Comparison of ENCODE assay signal across 8 cellular contexts in the genomic region with DNA sequence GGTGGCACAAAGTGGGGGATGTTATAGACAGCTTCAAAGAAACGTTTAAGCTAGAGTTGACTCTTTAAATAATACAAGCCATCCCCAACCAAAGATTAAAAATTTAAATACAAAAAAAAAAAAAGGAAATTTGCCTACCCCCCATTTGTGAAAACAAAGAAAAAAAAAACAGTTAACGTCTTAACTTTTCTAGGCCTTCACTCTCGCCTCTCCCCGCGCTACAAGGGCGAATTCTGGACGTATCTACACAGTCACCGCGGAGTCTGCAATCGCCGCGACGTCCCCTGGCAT. TPM values are rescaled to one million over a fixed set of nuclear protein-coding genes. Genes with fewer than 3 reads are reported as not detected.
DNase-seq lines count a peak whose midpoint lies in the region; ATAC-seq and TF ChIP-seq lines count a peak whose summit lies in the region.

No MANE protein-coding gene starts in this region.

- ATAC-seq in HG03520 (IDR thresholded peaks at IDR 0.05; ENCODE audit: unreplicated experiment): no peak

- H3K9me2 ChIP-seq in SK-N-SH: no peaks in the 10 kb centered on the region

- H3K4me2 ChIP-seq in SK-N-SH: peak overlapping the region; percentile 69

- peak in 1 of 5 donors; percentile 10 for DNase-seq in CD8-positive, alpha-beta memory T cell
- no peak for DNase-seq in SK-N-SH
- no peak for DNase-seq in fibroblast of mammary gland (ENCODE audit: low read depth)
- no peak for DNase-seq in osteocyte (ENCODE audit: extremely low spot score, unreplicated experiment)
- DNase-seq in NCI-H82 treated with DMSO at 0.1 percent for 48 hours (lab: John Stamatoyannopoulos, UW; ENCODE audit: unreplicated experiment): no peak
- no peak for DNase-seq in NCI-H1092 (lab: John Stamatoyannopoulos, UW)
- DNase-seq in NCI-H187 (lab: John Stamatoyannopoulos, UW): no peak

- peak overlapping the region; percentile 64 for H3K27ac ChIP-seq in CD8-positive, alpha-beta memory T cell (ENCODE audit: low read depth, low read length)
- H3K27ac ChIP-seq in SK-N-SH (ENCODE audit: low read depth in 2 of 2, low read length in 1 of 2): peak overlapping the region; percentile 66 to 86

- H3K27me3 Mint-ChIP-seq in CD8-positive, alpha-beta memory T cell: peaks cover 0 to 4% of the 10 kb centered on the region in 2 donors
- H3K27me3 Mint-ChIP-seq in osteocyte (ENCODE audit: unreplicated experiment): no peaks in the 10 kb centered on the region

- TF ChIP-seq EP300 in SK-N-SH (IDR thresholded peaks at IDR 0.05; ENCODE audit: borderline replicate concordance in 1 of 2, low read depth in 1 of 2, low read length in 1 of 2): no peak

- H3K36me3 ChIP-seq in CD8-positive, alpha-beta memory T cell (ENCODE audit: insufficient read depth, low read length): no peaks in the 10 kb centered on the region
- H3K36me3 ChIP-seq in SK-N-SH (replicated peaks in 1 of 2; ENCODE audit: control insufficient read depth in 1 of 2, insufficient read depth in 2 of 2, low read length in 1 of 2): peaks cover 0 to 10% of the 10 kb centered on the region in 2 experiments

- no peaks in the 10 kb centered on the region for H3K9me3 Mint-ChIP-seq in CD8-positive, alpha-beta memory T cell
- H3K9me3 Mint-ChIP-seq in osteocyte (ENCODE audit: unreplicated experiment): no peaks in the 10 kb centered on the region

- 39% methylated on average over 13 of the region's 13 CpGs for WGBS in SK-N-SH (ENCODE audit: low lambda C conversion rate)

- peaks cover 0 to 9% (median 3%) of the 10 kb centered on the region in 3 donors for H3K36me3 Mint-ChIP-seq in CD8-positive, alpha-beta memory T cell
- H3K36me3 Mint-ChIP-seq in osteocyte (ENCODE audit: unreplicated experiment): no peaks in the 10 kb centered on the region

- H3K4me3 ChIP-seq in CD8-positive, alpha-beta memory T cell (ENCODE audit: low read length): peak overlapping the region; percentile 67
- H3K4me3 ChIP-seq in SK-N-SH (ENCODE audit: low read depth in 2 of 2, low read length in 1 of 2): peak overlapping the region; percentile 48 to 55
- H3K4me3 ChIP-seq in fibroblast of mammary gland (ENCODE audit: control insufficient read depth, low read depth, low read length): peak overlapping the region; percentile 58

- peaks cover 34% of the 10 kb centered on the region for H4K20me1 ChIP-seq in SK-N-SH (ENCODE audit: insufficient read depth)

- CTCF ChIA-PET in CD8-positive, alpha-beta memory T cell (lab: Charles Lee): no interaction called here
- CTCF ChIA-PET in SK-N-SH (lab: Yijun Ruan, JAX): interaction anchor here (1.3 kb wide), 2 partner anchors 20 to 390 kb away, joined by 7 read pairs; no protein-coding TSS in a partner anchor

- peak overlapping the region; percentile 87 to 96 (median 89) for H3K4me3 Mint-ChIP-seq in CD8-positive, alpha-beta memory T cell
- peak overlapping the region; percentile 79 for H3K4me3 Mint-ChIP-seq in osteocyte (ENCODE audit: unreplicated experiment)

- H3F3A ChIP-seq in SK-N-SH (replicated peaks; ENCODE audit: insufficient read depth): peaks cover 11% of the 10 kb centered on the region

- H2AFZ ChIP-seq in SK-N-SH (ENCODE audit: low read depth): peak overlapping the region; percentile 91

- peaks cover 29 to 42% (median 38%) of the 10 kb centered on the region in 3 donors for H3K4me1 Mint-ChIP-seq in CD8-positive, alpha-beta memory T cell
- peaks cover 51% of the 10 kb centered on the region for H3K4me1 Mint-ChIP-seq in osteocyte (ENCODE audit: unreplicated experiment)

- POLR2A ChIA-PET in CD8-positive, alpha-beta memory T cell (lab: Charles Lee): interaction anchor here (0.6 to 1.2 kb wide), 4 partner anchors 13 to 1059 kb away, joined by 3 to 5 read pairs (median 4); no protein-coding TSS in a partner anchor
- POLR2A ChIA-PET in SK-N-SH (lab: Yijun Ruan, JAX): no interaction called here

- peak overlapping the region; percentile 85; the same call in 1 of the 2 replicates for H3K9ac ChIP-seq in SK-N-SH

- no peaks in the 10 kb centered on the region for H3K9me3 ChIP-seq in CD8-positive, alpha-beta memory T cell (ENCODE audit: low read length)
- no peaks in the 10 kb centered on the region for H3K9me3 ChIP-seq in SK-N-SH

- no peak for TF ChIP-seq CTCF in SK-N-SH (IDR thresholded peaks at IDR 0.05)
- no peak for TF ChIP-seq CTCF in fibroblast of mammary gland (conservative IDR thresholded peaks at IDR 0.05; ENCODE audit: control insufficient read depth, insufficient read depth, low read depth, low read length)
- TF ChIP-seq CTCF in osteocyte (IDR thresholded peaks at IDR 0.05): no peak

- H3K79me2 ChIP-seq in SK-N-SH (ENCODE audit: insufficient read depth): peaks cover 41% of the 10 kb centered on the region

- H3K27me3 ChIP-seq in CD8-positive, alpha-beta memory T cell (ENCODE audit: insufficient read depth, low read length, poor library complexity, severe bottlenecking): no peaks in the 10 kb centered on the region
- no peaks in the 10 kb centered on the region for H3K27me3 ChIP-seq in SK-N-SH (ENCODE audit: insufficient read depth)

- peaks cover 29% of the 10 kb centered on the region for H3K4me1 ChIP-seq in CD8-positive, alpha-beta memory T cell (ENCODE audit: insufficient read depth, low read length)
- peaks cover 14 to 15% of the 10 kb centered on the region in 2 experiments; a peak in 3 of 4 replicates for H3K4me1 ChIP-seq in SK-N-SH (ENCODE audit: control insufficient read depth in 1 of 2, insufficient read depth in 2 of 2, low read depth in 1 of 2, low read length in 1 of 2)

- H3K27ac Mint-ChIP-seq in CD8-positive, alpha-beta memory T cell: peak overlapping the region in 6 of 8 donors; percentile 14 to 92 (median 83)
- peak overlapping the region; percentile 80 for H3K27ac Mint-ChIP-seq in osteocyte (ENCODE audit: unreplicated experiment)

- TF ChIP-seq RAD21 in SK-N-SH (IDR thresholded peaks at IDR 0.05; ENCODE audit: low read length): no peak

TF ChIP-seq in SK-N-SH, 30 proteins besides CTCF, POLR2A, EP300 and RAD21:
- TF ChIP-seq TEAD4 (IDR thresholded peaks at IDR 0.05; ENCODE audit: borderline replicate concordance, insufficient read depth) (no peak), MEF2A (IDR thresholded peaks at IDR 0.05; ENCODE audit: borderline replicate concordance, low read depth) (no peak), GATA2 (CRISPR knock-in tag; IDR thresholded peaks at IDR 0.05) (no peak), MXI1 (IDR thresholded peaks at IDR 0.05; ENCODE audit: low read depth, low read length) (no peak), FOXJ3 (CRISPR knock-in tag; IDR thresholded peaks at IDR 0.05) (no peak), JUND (IDR thresholded peaks at IDR 0.05) (no peak)
- TF ChIP-seq, protein P1, sequence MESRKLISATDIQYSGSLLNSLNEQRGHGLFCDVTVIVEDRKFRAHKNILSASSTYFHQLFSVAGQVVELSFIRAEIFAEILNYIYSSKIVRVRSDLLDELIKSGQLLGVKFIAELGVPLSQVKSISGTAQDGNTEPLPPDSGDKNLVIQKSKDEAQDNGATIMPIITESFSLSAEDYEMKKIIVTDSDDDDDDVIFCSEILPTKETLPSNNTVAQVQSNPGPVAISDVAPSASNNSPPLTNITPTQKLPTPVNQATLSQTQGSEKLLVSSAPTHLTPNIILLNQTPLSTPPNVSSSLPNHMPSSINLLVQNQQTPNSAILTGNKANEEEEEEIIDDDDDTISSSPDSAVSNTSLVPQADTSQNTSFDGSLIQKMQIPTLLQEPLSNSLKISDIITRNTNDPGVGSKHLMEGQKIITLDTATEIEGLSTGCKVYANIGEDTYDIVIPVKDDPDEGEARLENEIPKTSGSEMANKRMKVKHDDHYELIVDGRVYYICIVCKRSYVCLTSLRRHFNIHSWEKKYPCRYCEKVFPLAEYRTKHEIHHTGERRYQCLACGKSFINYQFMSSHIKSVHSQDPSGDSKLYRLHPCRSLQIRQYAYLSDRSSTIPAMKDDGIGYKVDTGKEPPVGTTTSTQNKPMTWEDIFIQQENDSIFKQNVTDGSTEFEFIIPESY (IDR thresholded peaks at IDR 0.05; ENCODE audit: borderline replicate concordance, low read depth): no peak
- TF ChIP-seq, protein P2, sequence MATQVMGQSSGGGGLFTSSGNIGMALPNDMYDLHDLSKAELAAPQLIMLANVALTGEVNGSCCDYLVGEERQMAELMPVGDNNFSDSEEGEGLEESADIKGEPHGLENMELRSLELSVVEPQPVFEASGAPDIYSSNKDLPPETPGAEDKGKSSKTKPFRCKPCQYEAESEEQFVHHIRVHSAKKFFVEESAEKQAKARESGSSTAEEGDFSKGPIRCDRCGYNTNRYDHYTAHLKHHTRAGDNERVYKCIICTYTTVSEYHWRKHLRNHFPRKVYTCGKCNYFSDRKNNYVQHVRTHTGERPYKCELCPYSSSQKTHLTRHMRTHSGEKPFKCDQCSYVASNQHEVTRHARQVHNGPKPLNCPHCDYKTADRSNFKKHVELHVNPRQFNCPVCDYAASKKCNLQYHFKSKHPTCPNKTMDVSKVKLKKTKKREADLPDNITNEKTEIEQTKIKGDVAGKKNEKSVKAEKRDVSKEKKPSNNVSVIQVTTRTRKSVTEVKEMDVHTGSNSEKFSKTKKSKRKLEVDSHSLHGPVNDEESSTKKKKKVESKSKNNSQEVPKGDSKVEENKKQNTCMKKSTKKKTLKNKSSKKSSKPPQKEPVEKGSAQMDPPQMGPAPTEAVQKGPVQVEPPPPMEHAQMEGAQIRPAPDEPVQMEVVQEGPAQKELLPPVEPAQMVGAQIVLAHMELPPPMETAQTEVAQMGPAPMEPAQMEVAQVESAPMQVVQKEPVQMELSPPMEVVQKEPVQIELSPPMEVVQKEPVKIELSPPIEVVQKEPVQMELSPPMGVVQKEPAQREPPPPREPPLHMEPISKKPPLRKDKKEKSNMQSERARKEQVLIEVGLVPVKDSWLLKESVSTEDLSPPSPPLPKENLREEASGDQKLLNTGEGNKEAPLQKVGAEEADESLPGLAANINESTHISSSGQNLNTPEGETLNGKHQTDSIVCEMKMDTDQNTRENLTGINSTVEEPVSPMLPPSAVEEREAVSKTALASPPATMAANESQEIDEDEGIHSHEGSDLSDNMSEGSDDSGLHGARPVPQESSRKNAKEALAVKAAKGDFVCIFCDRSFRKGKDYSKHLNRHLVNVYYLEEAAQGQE (IDR thresholded peaks at IDR 0.05; ENCODE audit: low read depth, low read length): no peak

RNA-seq across cellular contexts. Expression of a gene that starts 0.5 kb away (rescaled TPM):
- total RNA-seq in CD8-positive, alpha-beta memory T cell: 10 to 100 TPM; 83.6 to 86.9 TPM
- polyA plus RNA-seq in CD8-positive, alpha-beta memory T cell: 37.1 TPM
- 19.8 and 26.0 TPM in 2 replicates for polyA plus RNA-seq in SK-N-SH (2012; rRNA removed)
- 31.6 and 41.1 TPM in 2 replicates for polyA plus RNA-seq in SK-N-SH (2012; cell fraction: cytosol; rRNA removed)
- 10.8 and 16.7 TPM in 2 replicates for polyA plus RNA-seq in SK-N-SH (2012; cell fraction: nucleus; rRNA removed)
- total RNA-seq in osteocyte: 44.0 and 49.7 TPM in 2 replicates
